ENCODE assay signal across 7 cellular contexts in the genomic region with DNA sequence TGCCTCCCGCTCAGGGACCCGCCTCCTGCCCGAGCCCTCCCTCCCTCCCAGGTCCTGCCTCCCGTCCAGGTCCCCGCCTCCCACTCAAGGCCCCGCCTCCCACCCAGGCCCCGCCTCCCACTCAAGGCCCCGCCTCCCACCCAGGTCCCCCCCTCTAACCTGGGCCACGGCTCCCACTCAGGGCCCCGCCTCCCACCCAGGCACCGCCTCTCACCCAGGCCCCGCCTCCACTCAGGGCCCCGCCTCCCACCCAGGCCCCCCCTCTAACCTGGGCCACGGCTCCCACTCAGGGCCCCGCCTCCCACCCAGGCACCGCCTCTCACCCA.
DNase-seq lines count a peak whose midpoint lies in the region; ATAC-seq and TF ChIP-seq lines count a peak whose summit lies in the region.
"Not testable (repeated sequence)": the region's sequence is repeated elsewhere in the genome, so short reads cannot be mapped to it uniquely, and the experiment has no call there.

No MANE protein-coding gene starts in this region.

- TF ChIP-seq CTCF in DND-41 (IDR thresholded peaks at IDR 0.05; ENCODE audit: borderline replicate concordance, extremely low read depth, low read length, poor library complexity, severe bottlenecking); RWPE1 (conservative IDR thresholded peaks at IDR 0.05; ENCODE audit: low read depth); breast epithelium (IDR thresholded peaks at IDR 0.05); fibroblast of mammary gland (conservative IDR thresholded peaks at IDR 0.05; ENCODE audit: control insufficient read depth, insufficient read depth, low read depth, low read length); right atrium auricular region (IDR thresholded peaks at IDR 0.05); omental fat pad (IDR thresholded peaks at IDR 0.05); suprapubic skin (IDR thresholded peaks at IDR 0.05): not testable (repeated sequence)

- no CpG with 5 or more reads among the region's 16 CpGs for whole genome bisulfite sequencing in suprapubic skin

- intact Hi-C loops in breast epithelium (cut with DNase I; ENCODE audit: low total_unique reads) = not testable (repeated sequence)

- H3K79me2 ChIP-seq in DND-41 (ENCODE audit: insufficient read depth, low read length) = not testable (repeated sequence)

- CTCF ChIA-PET in RWPE1 (lab: Yijun Ruan, JAX) = not testable (repeated sequence)

- not testable (repeated sequence) for H3K4me2 ChIP-seq in DND-41 (ENCODE audit: insufficient read depth, low read length)

- TF ChIP-seq POLR2A in breast epithelium (IDR thresholded peaks at IDR 0.05); suprapubic skin (IDR thresholded peaks at IDR 0.05): not testable (repeated sequence)

- not testable (repeated sequence) for H2AFZ ChIP-seq in DND-41 (ENCODE audit: low read depth, low read length)

- H3K36me3 ChIP-seq in DND-41 (ENCODE audit: insufficient read depth, low read length); breast epithelium; right atrium auricular region; suprapubic skin: not testable (repeated sequence)

- not testable (repeated sequence) for H3K9ac ChIP-seq in DND-41 (ENCODE audit: low read depth, low read length)

- not testable (repeated sequence) for H3K27me3 ChIP-seq in DND-41 (ENCODE audit: insufficient read depth, low read length, poor library complexity); breast epithelium; right atrium auricular region; suprapubic skin

- DNase-seq in DND-41 (peak; percentile 48), breast epithelium (ENCODE audit: low spot score in 2 of 2) (peak in 1 of 2 donors; percentile 88), fibroblast of mammary gland (ENCODE audit: low read depth) (peak; percentile 84), right atrium auricular region (ENCODE audit: low spot score) (peak; percentile 94), omental fat pad (ENCODE audit: low spot score) (peak; percentile 73)
- not testable (repeated sequence) for DNase-seq in RWPE1 (ENCODE audit: low spot score); suprapubic skin (ENCODE audit: low spot score in 2 of 2)

- H3K9me3 ChIP-seq in DND-41 (ENCODE audit: insufficient read depth, low read length, severe bottlenecking); breast epithelium; right atrium auricular region; suprapubic skin: not testable (repeated sequence)

- not testable (repeated sequence) for TF ChIP-seq EP300 in suprapubic skin (IDR thresholded peaks at IDR 0.05)

- not testable (repeated sequence) for H3K4me1 ChIP-seq in DND-41 (ENCODE audit: insufficient read depth, low read length); breast epithelium
- H3K4me1 ChIP-seq in right atrium auricular region (peaks cover 0 to 29% of the 10 kb centered on the region in 2 donors), suprapubic skin (peaks cover 28% of the 10 kb centered on the region)

- H3K4me3 ChIP-seq in DND-41 (ENCODE audit: low read depth in 1 of 2, low read length in 2 of 2); fibroblast of mammary gland (ENCODE audit: control insufficient read depth, low read depth, low read length): not testable (repeated sequence)
- H3K4me3 ChIP-seq in breast epithelium = peak overlapping the region; percentile 64 to 85 (median 69)
- peak overlapping the region; percentile 53 to 69 for H3K4me3 ChIP-seq in right atrium auricular region
- H3K4me3 ChIP-seq in suprapubic skin = peak overlapping the region; percentile 56

- not testable (repeated sequence) for ATAC-seq in DND-41 (ENCODE audit: insufficient read depth, low read depth); omental fat pad (ENCODE audit: low FRiP score)

- POLR2A ChIA-PET in RWPE1 (lab: Yijun Ruan, JAX; ENCODE audit: low non-redundant PET) = interaction anchor here (0.6 kb wide), 1 partner anchor 211 kb away, joined by 4 read pairs; no protein-coding TSS in a partner anchor

- not testable (repeated sequence) for H4K20me1 ChIP-seq in DND-41 (ENCODE audit: insufficient read depth, low read length)

- H3K27ac ChIP-seq in DND-41 (ENCODE audit: low read length) = not testable (repeated sequence)
- H3K27ac ChIP-seq in RWPE1 (peak overlapping the region; percentile 81), breast epithelium (peak overlapping the region; percentile 72), right atrium auricular region (peak overlapping the region; percentile 85 to 87), suprapubic skin (peak overlapping the region; percentile 82)
